Comparison of ENCODE assay signal across 20 cellular contexts in genomic region chr12:89573081-89573810, GRCh38. TPM values are rescaled to one million over a fixed set of nuclear protein-coding genes. Genes with fewer than 3 reads are reported as not detected.
DNase-seq lines count a peak whose midpoint lies in the region; TF ChIP-seq lines count a peak whose summit lies in the region.
"Had no signal": no experiment of that assay in that cellular context is flagged by ENCODE, and none has a peak within 500 bp of the region (broad histone marks: within the 10 kb centered on the region; RNA-seq: fewer than 3 reads in every experiment).

No MANE protein-coding gene starts in this region.

- H4K20me1 ChIP-seq in osteoblast (ENCODE audit: insufficient read depth, low read length): no peaks in the 10 kb centered on the region

- intact Hi-C loops in vagina (cut with DNase I): no loop called here
- intact Hi-C loops in sigmoid colon (cut with DNase I): no loop called here

- TF ChIP-seq CTCF in fibroblast of mammary gland (conservative IDR thresholded peaks at IDR 0.05; ENCODE audit: control insufficient read depth, insufficient read depth, low read depth, low read length) (no peak), osteoblast (IDR thresholded peaks at IDR 0.05; ENCODE audit: extremely low read depth, low read depth, low read length) (no peak), vagina (IDR thresholded peaks at IDR 0.05) (no peak), sigmoid colon (IDR thresholded peaks at IDR 0.05) (no peak)

- H3K9ac ChIP-seq in SK-N-MC (ENCODE audit: insufficient read length): no peak overlapping the region

- 86 to 92% methylated on average over 5 of the region's 5 CpGs for WGBS in sigmoid colon, 2 donors

- H3K9me3 ChIP-seq in SK-N-MC (ENCODE audit: low read depth, low read length): no peaks in the 10 kb centered on the region
- H3K9me3 ChIP-seq in osteoblast (ENCODE audit: low read depth, low read length): no peaks in the 10 kb centered on the region
- H3K9me3 ChIP-seq in vagina: no peaks in the 10 kb centered on the region
- H3K9me3 ChIP-seq in sigmoid colon: no peaks in the 10 kb centered on the region
- H3K9me3 ChIP-seq: BE2C, SJSA1 had no signal

- H3K79me2 ChIP-seq in osteoblast (ENCODE audit: insufficient read depth, low read length): no peaks in the 10 kb centered on the region

- H3K4me2 ChIP-seq in osteoblast (ENCODE audit: insufficient read depth, low read length): no peak overlapping the region

- H3K27ac ChIP-seq in SK-N-MC (peak overlapping the region; percentile 79), osteoblast (ENCODE audit: low read depth, low read length) (no peak overlapping the region), vagina (no peak overlapping the region), sigmoid colon (no peak overlapping the region)
- H3K27ac ChIP-seq: SJSA1 had no signal

- DNase-seq in AG20443 (ENCODE audit: low spot score): peak; percentile 49
- DNase-seq in SK-N-MC (ENCODE audit: low read depth, low spot score): no peak
- DNase-seq in fibroblast of mammary gland (ENCODE audit: low read depth): peak; percentile 25
- DNase-seq in osteoblast (ENCODE audit: insufficient read length, low spot score, missing footprints): peak; percentile 41
- no peak for DNase-seq in vagina (ENCODE audit: extremely low spot score in 2 of 2)
- no peak for DNase-seq in NCI-H446 treated with DMSO at 0.1 percent for 48 hours (lab: John Stamatoyannopoulos, UW)
- no peak for DNase-seq in SIG-M5 treated with dmso at 0.1 percent for 504 hours (lab: John Stamatoyannopoulos, UW; ENCODE audit: unreplicated experiment)
- no peak for DNase-seq in sigmoid colon
- DNase-seq: BE2C; CD4-positive, alpha-beta memory T cell; DMS79; GDM1; IMR-90; MV-4-11; NCI-H1436; NCI-H2081; NCI-H2227 treated with DMSO at 0.1 percent for 48 hours; NCI-H526; RPMI8226 had no signal

- H3K4me3 ChIP-seq in SK-N-MC (peak overlapping the region; percentile 5; the same call in 1 of the 2 replicates), fibroblast of mammary gland (ENCODE audit: control insufficient read depth, low read depth, low read length) (no peak overlapping the region), osteoblast (ENCODE audit: insufficient read depth, low read length) (no peak overlapping the region), vagina (no peak overlapping the region), sigmoid colon (no peak overlapping the region)
- H3K4me3 ChIP-seq: SJSA1 had no signal

- TF ChIP-seq POLR2A in vagina (IDR thresholded peaks at IDR 0.05) (no peak), sigmoid colon (IDR thresholded peaks at IDR 0.05) (no peak)

- H3K27me3 ChIP-seq in osteoblast (ENCODE audit: insufficient read depth, low read length) (no peaks in the 10 kb centered on the region), vagina (no peaks in the 10 kb centered on the region), sigmoid colon (no peaks in the 10 kb centered on the region)
- H3K27me3 ChIP-seq: BE2C, SJSA1 had no signal

- no peak for TF ChIP-seq EP300 in sigmoid colon (IDR thresholded peaks at IDR 0.05)

- H3K36me3 ChIP-seq in SK-N-MC (ENCODE audit: insufficient read depth, low read length): no peaks in the 10 kb centered on the region
- no peaks in the 10 kb centered on the region for H3K36me3 ChIP-seq in osteoblast (ENCODE audit: insufficient read depth, low read length)
- H3K36me3 ChIP-seq in vagina: no peaks in the 10 kb centered on the region
- H3K36me3 ChIP-seq in sigmoid colon: no peaks in the 10 kb centered on the region
- H3K36me3 ChIP-seq: BE2C, SJSA1 had no signal

- H2AFZ ChIP-seq in osteoblast (ENCODE audit: low read length): no peak overlapping the region

- H3K4me1 ChIP-seq in osteoblast (ENCODE audit: insufficient read depth, low read length) (peaks cover 32% of the 10 kb centered on the region), vagina (peaks cover 17% of the 10 kb centered on the region), sigmoid colon (peaks cover 0 to 6% (median 0%) of the 10 kb centered on the region in 4 donors)

RNA-seq across cellular contexts. Expression of gene POC1B, which starts 47.4 kb away (rescaled TPM):
- total RNA-seq in osteoblast (10.9 and 24.8 TPM in 2 replicates), vagina (18.9 TPM), sigmoid colon (10 to 100 TPM; 14.1 to 29.1 (median 26.0) TPM)
- polyA plus RNA-seq in sigmoid colon: 10 to 100 TPM; 12.5 to 31.7 (median 28.8) TPM

RNA-seq across cellular contexts. Expression of gene GALNT4, which starts 48.6 kb away (rescaled TPM):
- 9.4 and 11.5 TPM in 2 replicates for total RNA-seq in osteoblast
- 0.49 TPM for total RNA-seq in vagina
- 1 to 10 TPM; 3.4 to 4.8 (median 4.3) TPM for total RNA-seq in sigmoid colon
- 10 to 100 TPM in 1 of 3 donors, 1 to 10 TPM in 2; 3.6 to 14.6 (median 4.9) TPM for polyA plus RNA-seq in sigmoid colon

Comparison
In these comparisons a context has a peak if more than half of its experiments do, and no peak if none do; other contexts are left out.
1. DNase-seq: peak in AG20443 (single experiment), fibroblast of mammary gland (single experiment) and osteoblast (single experiment); none in SK-N-MC (single experiment), vagina (0 of 2), NCI-H446 treated with DMSO at 0.1 percent for 48 hours (single experiment), SIG-M5 treated with dmso at 0.1 percent for 504 hours (single experiment) and sigmoid colon (single experiment).